14 cellular contexts compared by ENCODE assay signal in genomic region chr11:128476031-128476430, GRCh38.
DNase-seq lines count a peak whose midpoint lies in the region; ATAC-seq and TF ChIP-seq lines count a peak whose summit lies in the region.
"Had no signal": no experiment of that assay in that cellular context is flagged by ENCODE, and none has a peak within 500 bp of the region (broad histone marks: within the 10 kb centered on the region; RNA-seq: fewer than 3 reads in every experiment).

No MANE protein-coding gene starts in this region.

- H3K36me3 ChIP-seq in Peyer's patch (peaks cover 0 to 23% (median 0%) of the 10 kb centered on the region in 3 donors), parathyroid adenoma (ENCODE audit: control insufficient read depth, insufficient read depth, low read length) (no peaks in the 10 kb centered on the region)

- peak; percentile 18 for DNase-seq in NCI-H146 (lab: John Stamatoyannopoulos, UW)
- DNase-seq in NCI-H146 treated with DMSO at 0.1 percent for 48 hours (lab: John Stamatoyannopoulos, UW; ENCODE audit: unreplicated experiment): no peak
- DNase-seq in Peyer's patch: no peak
- DNase-seq in central memory CD8-positive, alpha-beta T cell (ENCODE audit: low spot score in 2 of 2): no peak
- DNase-seq in OCI-M2 (lab: John Stamatoyannopoulos, UW; ENCODE audit: unreplicated experiment): no peak
- no peak for DNase-seq in C1 segment of cervical spinal cord (lab: John Stamatoyannopoulos, UW)
- DNase-seq: DMS 273 treated with DMSO at 0.1 percent for 48 hours; mammary epithelial cell; NCI-H2107; NK-92 treated with Interleukin-12 subunit alpha and Interleukin-12 subunit beta, amount 100 ng/mL, for 24 hours had no signal

- H3K9ac ChIP-seq in parathyroid adenoma: no peak overlapping the region

- H3K27ac Mint-ChIP-seq in central memory CD8-positive, alpha-beta T cell (ENCODE audit: low read depth): peak overlapping the region; percentile 99

- H3K27ac ChIP-seq in Peyer's patch: peak overlapping the region; percentile 52 to 88 (median 65)
- H3K27ac ChIP-seq in parathyroid adenoma: peak overlapping the region; percentile 36
- H3K27ac ChIP-seq: 22Rv1, body of pancreas had no signal

- H3K4me1 ChIP-seq in Peyer's patch (peaks cover 0 to 75% (median 42%) of the 10 kb centered on the region in 4 donors), parathyroid adenoma (peaks cover 12% of the 10 kb centered on the region)

- peak overlapping the region; percentile 79 for H3K4me3 Mint-ChIP-seq in central memory CD8-positive, alpha-beta T cell

- H3K9me3 Mint-ChIP-seq in central memory CD8-positive, alpha-beta T cell: no peaks in the 10 kb centered on the region

- peak overlapping the region; percentile 68 for H3K4me2 ChIP-seq in parathyroid adenoma (ENCODE audit: low read length)

- no peaks in the 10 kb centered on the region for H3K79me2 ChIP-seq in parathyroid adenoma

- H2AFZ ChIP-seq in parathyroid adenoma: no peak overlapping the region

- no peaks in the 10 kb centered on the region for H3K9me3 ChIP-seq in Peyer's patch
- H3K9me3 ChIP-seq in parathyroid adenoma (ENCODE audit: control insufficient read depth, low read length): no peaks in the 10 kb centered on the region
- H3K9me3 ChIP-seq: body of pancreas had no signal

- H3K27me3 Mint-ChIP-seq in central memory CD8-positive, alpha-beta T cell: no peaks in the 10 kb centered on the region

- H3K4me3 ChIP-seq in Peyer's patch (no peak overlapping the region), parathyroid adenoma (ENCODE audit: low read depth, low read length) (no peak overlapping the region)
- H3K4me3 ChIP-seq: body of pancreas had no signal

- H3K27me3 ChIP-seq in Peyer's patch (no peaks in the 10 kb centered on the region), parathyroid adenoma (ENCODE audit: control insufficient read depth, insufficient read depth, low read length) (no peaks in the 10 kb centered on the region)
- H3K27me3 ChIP-seq: body of pancreas had no signal

- no peak for ATAC-seq in central memory CD8-positive, alpha-beta T cell (replicated peaks; ENCODE audit: extremely low read depth, poor library complexity, severe bottlenecking)
- no peak for ATAC-seq in HG02885 (IDR thresholded peaks at IDR 0.05; ENCODE audit: poor library complexity, unreplicated experiment)
- ATAC-seq: body of pancreas had no signal

- peaks cover 98% of the 10 kb centered on the region for H3K4me1 Mint-ChIP-seq in central memory CD8-positive, alpha-beta T cell

- no peak for TF ChIP-seq POLR2A in Peyer's patch (IDR thresholded peaks at IDR 0.05)

- H3K36me3 Mint-ChIP-seq in central memory CD8-positive, alpha-beta T cell (ENCODE audit: insufficient read depth): peaks cover 99% of the 10 kb centered on the region

- TF ChIP-seq CTCF in Peyer's patch (IDR thresholded peaks at IDR 0.05) (no peak), parathyroid adenoma (IDR thresholded peaks at IDR 0.05) (no peak)
